In the genomic region with DNA sequence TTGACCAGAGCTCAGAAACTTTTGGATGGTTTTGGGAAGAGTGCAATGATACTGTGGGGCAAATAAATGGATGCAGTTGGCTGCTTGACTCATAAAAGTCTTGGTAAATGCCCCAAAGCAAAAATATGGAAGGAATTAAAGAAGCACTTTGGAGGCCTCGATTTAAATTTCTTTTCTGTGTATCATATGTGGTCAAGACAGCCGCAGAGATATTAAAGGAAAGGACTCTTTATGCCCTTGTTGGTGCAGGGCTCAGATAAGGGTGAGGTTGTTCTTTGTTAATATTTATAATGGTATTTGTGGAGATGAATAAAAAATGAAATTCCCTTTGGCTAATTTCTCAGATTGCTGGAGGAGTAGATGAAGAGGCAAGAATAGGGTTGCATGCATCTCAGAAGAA, we compare ENCODE assay signal across 19 cellular contexts.
DNase-seq lines count a peak whose midpoint lies in the region; ATAC-seq and TF ChIP-seq lines count a peak whose summit lies in the region.
"Had no signal": no experiment of that assay in that cellular context is flagged by ENCODE, and none has a peak within 500 bp of the region (broad histone marks: within the 10 kb centered on the region; RNA-seq: fewer than 3 reads in every experiment).

No MANE protein-coding gene starts in this region.

- TF ChIP-seq CTCF in AG09309 (IDR thresholded peaks at IDR 0.05; ENCODE audit: control insufficient read depth, insufficient read depth, low read depth, low read length, missing control alignments): no peak
- no peak for TF ChIP-seq CTCF in ovary (IDR thresholded peaks at IDR 0.05)

- ATAC-seq in HG03565 (IDR thresholded peaks at IDR 0.05; ENCODE audit: unreplicated experiment): no peak
- ATAC-seq: HCT116, HepG2 had no signal

- no peak overlapping the region for H3K27ac ChIP-seq in ovary
- H3K27ac ChIP-seq: BLaER1 had no signal

- DNase-seq in AG09309 (ENCODE audit: low read depth) (peak; percentile 29), EL (peak; percentile 55), M059J (ENCODE audit: low read depth) (peak; percentile 68), fibroblast of peridontal ligament (ENCODE audit: extremely low read depth) (peak; percentile 49), SKM-1 (lab: John Stamatoyannopoulos, UW; ENCODE audit: unreplicated experiment) (no peak), ovary (no peak)
- DNase-seq in stimulated activated naive CD4-positive, alpha-beta T cell (lab: John Stamatoyannopoulos, UW): no peak
- DNase-seq: 8988T; AML-193; Calu3; CD4-positive, alpha-beta memory T cell; DMS79 treated with DMSO at 0.1 percent for 48 hours; GOT3; H7; KBM-7 had no signal

- intact Hi-C loops in ovary (cut with DNase I): no loop called here

- H3K4me1 ChIP-seq in ovary (ENCODE audit: insufficient read depth): no peaks in the 10 kb centered on the region
- H3K4me1 ChIP-seq: BLaER1 had no signal

- no peaks in the 10 kb centered on the region for H3K27me3 ChIP-seq in ovary

- no peak for TF ChIP-seq EP300 in ovary (IDR thresholded peaks at IDR 0.05)

- no peaks in the 10 kb centered on the region for H3K36me3 ChIP-seq in ovary
- H3K36me3 ChIP-seq: BLaER1 had no signal

- TF ChIP-seq POLR2A in ovary (IDR thresholded peaks at IDR 0.05): no peak

- no peaks in the 10 kb centered on the region for H3K9me3 ChIP-seq in ovary
- H3K9me3 ChIP-seq: BLaER1 had no signal

- WGBS in ovary, 3 donors: 73 to 90% (median 81%) methylated on average over 2 of the region's 2 CpGs

- H3K4me3 ChIP-seq in AG09309 (ENCODE audit: control insufficient read depth, low read depth, low read length) (no peak overlapping the region), ovary (no peak overlapping the region)
- H3K4me3 ChIP-seq: BLaER1 had no signal

Comparison
In these comparisons a context has a peak if more than half of its experiments do, and no peak if none do; other contexts are left out.
1. DNase-seq: peak in AG09309 (single experiment), EL (single experiment), M059J (single experiment) and fibroblast of peridontal ligament (single experiment); none in SKM-1 (single experiment), ovary (0 of 5) and stimulated activated naive CD4-positive, alpha-beta T cell (0 of 6).